8 cellular contexts compared by ENCODE assay signal in the genomic region with DNA sequence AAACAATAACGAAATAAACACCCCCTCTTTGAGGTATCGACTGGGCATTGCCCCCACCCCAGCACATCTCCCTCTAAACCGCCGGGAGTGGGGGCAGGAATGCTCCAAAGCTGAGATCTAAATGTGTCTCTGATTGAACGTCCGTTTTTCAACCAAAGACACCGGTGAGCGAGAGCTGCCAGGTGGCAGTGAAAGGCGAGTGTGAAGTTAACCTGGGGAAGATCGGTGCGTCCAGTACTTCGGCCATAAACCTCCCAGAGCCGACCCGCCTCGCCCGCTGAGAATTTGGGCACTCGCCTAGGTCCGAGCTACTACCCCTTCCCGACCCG. TPM values are rescaled to one million over a fixed set of nuclear protein-coding genes. Genes with fewer than 3 reads are reported as not detected.
DNase-seq lines count a peak whose midpoint lies in the region; ATAC-seq and TF ChIP-seq lines count a peak whose summit lies in the region.

No MANE protein-coding gene starts in this region.

- peaks cover 9% of the 10 kb centered on the region for H3K4me1 ChIP-seq in A673 (ENCODE audit: insufficient read depth, low read length, poor library complexity, severe bottlenecking)

- peak overlapping the region; percentile 79 for H3K27ac ChIP-seq in A673 (ENCODE audit: low read depth, low read length, poor library complexity, severe bottlenecking)
- peak overlapping the region; percentile 53 for H3K27ac ChIP-seq in temporal lobe (ENCODE audit: low read depth, low read length)

- in situ Hi-C loops in astrocyte of the spinal cord (cut with HindIII; ENCODE audit: low sequenced_read_pairs) = no loop called here

- H3K36me3 ChIP-seq in A673 (ENCODE audit: insufficient read depth, low read length, poor library complexity, severe bottlenecking) (peaks cover 4% of the 10 kb centered on the region), kidney epithelial cell (ENCODE audit: control insufficient read depth, insufficient read depth, low read length) (no peaks in the 10 kb centered on the region)

- DNase-seq in A673 (ENCODE audit: low spot score) = no peak
- no peak for DNase-seq in Jurkat, Clone E6-1 (ENCODE audit: low read depth, low spot score)
- no peak for DNase-seq in astrocyte of the spinal cord (ENCODE audit: low read depth, low spot score)
- DNase-seq in kidney epithelial cell (ENCODE audit: low read depth) = no peak
- DNase-seq in stimulated activated CD8-positive, alpha-beta memory T cell treated with anti-CD3 and anti-CD28 coated beads, Interleukin-4, amount 100 ng/mL, for 48 hours = no peak

- H3K27me3 ChIP-seq in A673 (replicated peaks; ENCODE audit: insufficient read depth, low read depth, low read length, poor library complexity) (no peaks in the 10 kb centered on the region), kidney epithelial cell (ENCODE audit: control insufficient read depth, insufficient read depth, low read length) (no peaks in the 10 kb centered on the region)

- CTCF ChIA-PET in A673 (lab: Charles Lee) = interaction anchor here (0.6 to 1.2 kb wide), 2 partner anchors 29 to 102 kb away, joined by 4 to 5 read pairs; no protein-coding TSS in a partner anchor

- no peaks in the 10 kb centered on the region for H3K9me3 ChIP-seq in A673 (ENCODE audit: low read depth, low read length, poor library complexity, severe bottlenecking)

- BruUV-seq in A673 (replicated peaks; lab: Mats Ljungman, UMichigan) = TSS peak; percentile 49

- no peak for TF ChIP-seq CTCF in A673 (conservative IDR thresholded peaks at IDR 0.05; ENCODE audit: low read depth, low read length)
- TF ChIP-seq CTCF in astrocyte of the spinal cord (IDR thresholded peaks at IDR 0.05; ENCODE audit: low read depth, low read length) = no peak
- no peak for TF ChIP-seq CTCF in kidney epithelial cell (IDR thresholded peaks at IDR 0.05; ENCODE audit: insufficient read depth, low read length, poor library complexity, severe bottlenecking)

- H3K4me3 ChIP-seq in A673 (ENCODE audit: low read depth, low read length, poor library complexity, severe bottlenecking) = peak overlapping the region; percentile 86
- H3K4me3 ChIP-seq in Jurkat, Clone E6-1 (ENCODE audit: low read length) = peak overlapping the region; percentile 66
- H3K4me3 ChIP-seq in astrocyte of the spinal cord (ENCODE audit: low read depth, low read length) = peak overlapping the region; percentile 75
- H3K4me3 ChIP-seq in kidney epithelial cell (ENCODE audit: low read depth, low read length) = peak overlapping the region; percentile 69

- POLR2A ChIA-PET in A673 (lab: Charles Lee; ENCODE audit: low non-redundant PET) = no interaction called here

- ATAC-seq in GM18867 (IDR thresholded peaks at IDR 0.05; ENCODE audit: unreplicated experiment) (peak; percentile 13), GM19328 (IDR thresholded peaks at IDR 0.05; ENCODE audit: unreplicated experiment) (no peak)

- intact Hi-C loops in A673 (cut with micrococcal nuclease; ENCODE audit: unreplicated experiment) = no loop called here

RNA-seq across cellular contexts. Expression of a gene that starts 0.6 kb away (rescaled TPM):
- total RNA-seq in A673 (2021) (19.8 and 19.9 TPM in 2 replicates), kidney epithelial cell (7.1 and 15.3 TPM in 2 replicates), temporal lobe (8.6 TPM)
- polyA plus RNA-seq in Jurkat, Clone E6-1 (2012; ENCODE audit: insufficient read depth, insufficient read length) = 18.4 TPM

RNA-seq across cellular contexts. Expression of a gene that starts 14.2 kb away (rescaled TPM):
- total RNA-seq in A673 (2021) (not detected in 2 replicates), kidney epithelial cell (not detected in 2 replicates), temporal lobe (not detected)
- polyA plus RNA-seq in Jurkat, Clone E6-1 (2012; ENCODE audit: insufficient read depth, insufficient read length) = not detected

RNA-seq across cellular contexts. Expression of a gene that starts 50.8 kb away (rescaled TPM):
- total RNA-seq in A673 (2021) = 6.8 and 9.2 TPM in 2 replicates
- 8.3 TPM for polyA plus RNA-seq in Jurkat, Clone E6-1 (2012; ENCODE audit: insufficient read depth, insufficient read length)
- total RNA-seq in kidney epithelial cell = 8.6 and 8.7 TPM in 2 replicates
- 79.9 TPM for total RNA-seq in temporal lobe
